26 cellular contexts compared by ENCODE assay signal in genomic region chr6:33404884-33405283, GRCh38.
"Had no signal": no experiment of that assay in that cellular context is flagged by ENCODE, and none has a peak within 500 bp of the region (broad histone marks: within the 10 kb centered on the region; RNA-seq: fewer than 3 reads in every experiment).

No MANE protein-coding gene starts in this region.

- H3K4me3 Mint-ChIP-seq: activated CD4-positive, alpha-beta memory T cell treated with anti-CD3 and anti-CD28 coated beads for 36 hours; activated CD4-positive, alpha-beta T cell treated with anti-CD3 and anti-CD28 coated beads for 36 hours; activated naive CD4-positive, alpha-beta T cell treated with anti-CD3 and anti-CD28 coated beads, Interleukin-2, amount 50 U/mL, for 24 hours; activated T-cell treated with anti-CD3 and anti-CD28 coated beads, Interleukin-2, amount 50 U/mL, for 4 hours; naive thymus-derived CD8-positive, alpha-beta T cell; stimulated activated naive B cell treated with anti-CD40 and anti-IgM and Interleukin-4, amounts not matched to agents 10 μg/mL and 1 μg/mL and 100 μg/mL, for 72 hours had no signal

- H3K36me3 ChIP-seq: colonic mucosa, right atrium auricular region, thyroid gland, vagina had no signal

- H3K27ac ChIP-seq: colonic mucosa, dorsolateral prefrontal cortex, right atrium auricular region, stomach, thyroid gland, upper lobe of left lung, vagina had no signal

- H3K27me3 ChIP-seq: colonic mucosa, dorsolateral prefrontal cortex, right atrium auricular region, stomach, thyroid gland, upper lobe of left lung, vagina had no signal

- H3K9me3 Mint-ChIP-seq: activated CD4-positive, alpha-beta memory T cell treated with anti-CD3 and anti-CD28 coated beads for 36 hours; activated naive CD4-positive, alpha-beta T cell treated with anti-CD3 and anti-CD28 coated beads, Interleukin-2, amount 50 U/mL, for 24 hours; activated T-cell treated with anti-CD3 and anti-CD28 coated beads, Interleukin-2, amount 50 U/mL, for 4 hours; activated T-helper 17 cell treated with anti-CD3 and anti-CD28 coated beads, Interleukin-2, amount 50 U/mL, for 72 hours; effector memory CD8-positive, alpha-beta T cell; naive thymus-derived CD8-positive, alpha-beta T cell; neural crest cell; stimulated activated naive B cell treated with anti-CD40 and anti-IgM and Interleukin-4, amounts not matched to agents 10 μg/mL and 1 μg/mL and 100 μg/mL, for 72 hours had no signal

- ATAC-seq: activated CD4-positive, alpha-beta T cell treated with anti-CD3 and anti-CD28 coated beads for 36 hours; activated T-cell treated with anti-CD3 and anti-CD28 coated beads, Interleukin-2, amount 50 U/mL, for 4 hours; activated T-helper 17 cell treated with anti-CD3 and anti-CD28 coated beads, Interleukin-2, amount 50 U/mL, for 72 hours; effector memory CD8-positive, alpha-beta T cell; esophagus mucosa; naive thymus-derived CD8-positive, alpha-beta T cell; stimulated activated naive B cell treated with anti-CD40 and anti-IgM and Interleukin-4, amounts not matched to agents 10 μg/mL and 1 μg/mL and 100 μg/mL, for 72 hours had no signal

- H3K9me3 ChIP-seq: colonic mucosa, right atrium auricular region, stomach, thyroid gland, upper lobe of left lung, vagina had no signal

- H3K36me3 Mint-ChIP-seq: activated naive CD4-positive, alpha-beta T cell treated with anti-CD3 and anti-CD28 coated beads, Interleukin-2, amount 50 U/mL, for 24 hours; naive thymus-derived CD8-positive, alpha-beta T cell had no signal

- H3K27ac Mint-ChIP-seq: activated CD4-positive, alpha-beta memory T cell treated with anti-CD3 and anti-CD28 coated beads for 36 hours; activated CD4-positive, alpha-beta T cell treated with anti-CD3 and anti-CD28 coated beads for 36 hours had no signal

- H3K4me3 ChIP-seq: colonic mucosa, dorsolateral prefrontal cortex, right atrium auricular region, stomach, thyroid gland, upper lobe of left lung, vagina had no signal

- H3K27me3 Mint-ChIP-seq: activated CD4-positive, alpha-beta memory T cell treated with anti-CD3 and anti-CD28 coated beads for 36 hours; activated CD4-positive, alpha-beta T cell treated with anti-CD3 and anti-CD28 coated beads for 36 hours; activated naive CD4-positive, alpha-beta T cell treated with anti-CD3 and anti-CD28 coated beads, Interleukin-2, amount 50 U/mL, for 24 hours; activated T-helper 17 cell treated with anti-CD3 and anti-CD28 coated beads, Interleukin-2, amount 50 U/mL, for 72 hours; effector memory CD8-positive, alpha-beta T cell; naive thymus-derived CD8-positive, alpha-beta T cell; stimulated activated naive B cell treated with anti-CD40 and anti-IgM and Interleukin-4, amounts not matched to agents 10 μg/mL and 1 μg/mL and 100 μg/mL, for 72 hours had no signal

- H3K4me1 ChIP-seq: colonic mucosa, thyroid gland had no signal

- DNase-seq: activated CD4-positive, alpha-beta memory T cell treated with anti-CD3 and anti-CD28 coated beads for 36 hours; activated CD4-positive, alpha-beta T cell treated with anti-CD3 and anti-CD28 coated beads for 36 hours; activated CD4-positive, CD25-positive, alpha-beta regulatory T cell; activated T-cell treated with anti-CD3 and anti-CD28 coated beads, Interleukin-2, amount 50 U/mL, for 4 hours; anterior cingulate cortex; colonic mucosa; dorsolateral prefrontal cortex; effector memory CD8-positive, alpha-beta T cell; foreskin fibroblast; head of caudate nucleus; hippocampal formation; mesenchymal stem cell; nucleus accumbens; stimulated activated CD4-positive, alpha-beta T cell treated with anti-CD3 and anti-CD28 coated beads, Interleukin-15, amount 100 ng/mL, for 24 hours; stimulated activated CD4-positive, alpha-beta T cell treated with anti-CD3 and anti-CD28 coated beads, Interleukin-2, amount 100 ng/mL, for 24 hours; stimulated activated naive B cell treated with anti-CD40 and anti-IgM and Interleukin-4, amounts not matched to agents 10 μg/mL and 1 μg/mL and 100 μg/mL, for 72 hours; stomach; thyroid gland; upper lobe of left lung had no signal
